1 cellular context compared by ENCODE assay signal in genomic region chr2:85444629-85445028, GRCh38.
TF ChIP-seq lines count a peak whose summit lies in the region.

No MANE protein-coding gene starts in this region.

TF ChIP-seq in HepG2, 621 proteins besides CTCF, POLR2A, EP300 and RAD21:
- TF ChIP-seq BRF2 (CRISPR knock-in tag; IDR thresholded peaks at IDR 0.05) (no peak), FOSL2 (CRISPR knock-in tag; IDR thresholded peaks at IDR 0.05) (peak; percentile 20; the same call in 1 of the 2 replicates)
